Comparison of ENCODE assay signal across 9 cellular contexts in the genomic region with DNA sequence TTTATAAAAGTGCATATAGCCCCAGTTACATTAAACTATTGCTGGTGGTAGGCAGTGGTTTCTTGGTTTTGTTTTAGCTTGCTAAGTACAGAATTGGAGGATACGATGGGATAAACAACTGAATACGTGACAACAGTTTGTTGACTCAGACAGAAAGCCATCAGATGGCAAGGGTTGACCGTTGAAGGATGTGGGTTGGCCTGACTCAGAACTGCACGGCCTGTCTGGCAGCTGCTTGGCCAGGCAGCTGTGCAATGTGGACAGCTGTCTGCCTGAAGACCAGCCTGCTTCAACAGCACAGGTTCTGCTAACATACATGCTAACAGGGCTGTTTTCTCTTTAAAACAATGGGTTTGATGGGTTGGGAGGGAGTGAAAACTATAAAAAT. TPM values are rescaled to one million over a fixed set of nuclear protein-coding genes. Genes with fewer than 3 reads are reported as not detected.
DNase-seq lines count a peak whose midpoint lies in the region; ATAC-seq and TF ChIP-seq lines count a peak whose summit lies in the region.
"Had no signal": no experiment of that assay in that cellular context is flagged by ENCODE, and none has a peak within 500 bp of the region (broad histone marks: within the 10 kb centered on the region; RNA-seq: fewer than 3 reads in every experiment).

No MANE protein-coding gene starts in this region.

- no peak overlapping the region for H3K4me3 ChIP-seq in heart left ventricle
- no peak overlapping the region for H3K4me3 ChIP-seq in left ventricle myocardium inferior
- no peak overlapping the region for H3K4me3 ChIP-seq in HEK293 (ENCODE audit: low read depth, low read length)
- H3K4me3 ChIP-seq in MG63, result no peak overlapping the region
- no peak overlapping the region for H3K4me3 ChIP-seq in gastrocnemius medialis

- H3K4me3 Mint-ChIP-seq in activated naive CD8-positive, alpha-beta T cell treated with anti-CD3 and anti-CD28 coated beads, Interleukin-2, amount 50 U/mL, for 24 hours, result no peak overlapping the region
- H3K4me3 Mint-ChIP-seq in T-helper 17 cell, result no peak overlapping the region
- H3K4me3 Mint-ChIP-seq: central memory CD8-positive, alpha-beta T cell had no signal

- peak in 1 of 5 donors; percentile 29 for DNase-seq in heart left ventricle
- no peak for DNase-seq in left ventricle myocardium inferior
- peak; percentile 92 for DNase-seq in MG63
- DNase-seq in activated naive CD8-positive, alpha-beta T cell treated with anti-CD3 and anti-CD28 coated beads, Interleukin-2, amount 50 U/mL, for 24 hours, result no peak
- DNase-seq in gastrocnemius medialis, result peak; percentile 37 to 45
- DNase-seq in T-helper 17 cell, result no peak
- DNase-seq in pons (ENCODE audit: low spot score), result no peak

- POLR2A ChIA-PET in HEK293 (lab: Yijun Ruan, JAX), result interaction anchor here (0.9 to 1.3 kb wide), 2 partner anchors 10 kb away, joined by 3 to 4 read pairs; no protein-coding TSS in a partner anchor

- H3K36me3 ChIP-seq in heart left ventricle (no peaks in the 10 kb centered on the region), left ventricle myocardium inferior (no peaks in the 10 kb centered on the region), HEK293 (ENCODE audit: control insufficient read depth in 2 of 2, insufficient read depth in 1 of 2, low read length in 2 of 2) (no peaks in the 10 kb centered on the region), MG63 (no peaks in the 10 kb centered on the region), gastrocnemius medialis (no peaks in the 10 kb centered on the region)

- H3K27me3 ChIP-seq in heart left ventricle (no peaks in the 10 kb centered on the region), left ventricle myocardium inferior (ENCODE audit: low read depth) (no peaks in the 10 kb centered on the region), MG63 (no peaks in the 10 kb centered on the region), gastrocnemius medialis (no peaks in the 10 kb centered on the region)

- H3K4me1 Mint-ChIP-seq in activated naive CD8-positive, alpha-beta T cell treated with anti-CD3 and anti-CD28 coated beads, Interleukin-2, amount 50 U/mL, for 24 hours, result peaks cover 5% of the 10 kb centered on the region
- peaks cover 7% of the 10 kb centered on the region for H3K4me1 Mint-ChIP-seq in T-helper 17 cell

- no peaks in the 10 kb centered on the region for H3K36me3 Mint-ChIP-seq in activated naive CD8-positive, alpha-beta T cell treated with anti-CD3 and anti-CD28 coated beads, Interleukin-2, amount 50 U/mL, for 24 hours (ENCODE audit: low read depth)
- H3K36me3 Mint-ChIP-seq in T-helper 17 cell (ENCODE audit: low read depth), result no peaks in the 10 kb centered on the region

- TF ChIP-seq CTCF in heart left ventricle (IDR thresholded peaks at IDR 0.05) (no peak), left ventricle myocardium inferior (IDR thresholded peaks at IDR 0.05; ENCODE audit: borderline replicate concordance) (no peak), HEK293 (tag by site-specific recombination; IDR thresholded peaks at IDR 0.05) (no peak), gastrocnemius medialis (IDR thresholded peaks at IDR 0.05 in 4 of 5, conservative IDR thresholded peaks at IDR 0.05 in 1 of 5) (no peak)

- in situ Hi-C loops in gastrocnemius medialis (cut with MboI; ENCODE audit: low sequenced_read_pairs in 4 of 4), result no loop called here

- H3K27ac ChIP-seq in heart left ventricle, result no peak overlapping the region
- no peak overlapping the region for H3K27ac ChIP-seq in left ventricle myocardium inferior (replicated peaks)
- H3K27ac ChIP-seq in HEK293 (ENCODE audit: extremely low read depth, low read depth, low read length), result no peak overlapping the region
- peak overlapping the region in 1 of 4 donors; percentile 3 for H3K27ac ChIP-seq in gastrocnemius medialis

- H3K4me1 ChIP-seq in heart left ventricle (no peaks in the 10 kb centered on the region), left ventricle myocardium inferior (no peaks in the 10 kb centered on the region), HEK293 (ENCODE audit: control insufficient read depth, insufficient read depth, low read length) (no peaks in the 10 kb centered on the region), gastrocnemius medialis (no peaks in the 10 kb centered on the region)

- no peak overlapping the region for H3K27ac Mint-ChIP-seq in activated naive CD8-positive, alpha-beta T cell treated with anti-CD3 and anti-CD28 coated beads, Interleukin-2, amount 50 U/mL, for 24 hours
- no peak overlapping the region for H3K27ac Mint-ChIP-seq in T-helper 17 cell

- CTCF ChIA-PET in HEK293 (lab: Yijun Ruan, JAX), result interaction anchor here (0.6 to 3.0 kb wide), 4 partner anchors 9 to 293 kb away, joined by 3 to 19 read pairs (median 5); no protein-coding TSS in a partner anchor

- H3K27me3 Mint-ChIP-seq in activated naive CD8-positive, alpha-beta T cell treated with anti-CD3 and anti-CD28 coated beads, Interleukin-2, amount 50 U/mL, for 24 hours, result peaks cover 7% of the 10 kb centered on the region
- H3K27me3 Mint-ChIP-seq in T-helper 17 cell, result peaks cover 18% of the 10 kb centered on the region
- H3K27me3 Mint-ChIP-seq: central memory CD8-positive, alpha-beta T cell had no signal

- TF ChIP-seq POLR2A in heart left ventricle (IDR thresholded peaks at IDR 0.05), result no peak
- no peak for TF ChIP-seq POLR2A in gastrocnemius medialis (IDR thresholded peaks at IDR 0.05)

- ATAC-seq in heart left ventricle, result peak in 3 of 4 donors; percentile 45 to 78 (median 76)
- peak; percentile 66 for ATAC-seq in activated naive CD8-positive, alpha-beta T cell treated with anti-CD3 and anti-CD28 coated beads, Interleukin-2, amount 50 U/mL, for 24 hours
- peak; percentile 73 to 79 for ATAC-seq in gastrocnemius medialis
- ATAC-seq in T-helper 17 cell, result no peak

- WGBS in heart left ventricle, 4 donors, result 29 to 41% (median 35%) methylated on average over 4 of the region's 4 CpGs

- intact Hi-C loops in heart left ventricle (cut with DNase I), result no loop called here
- intact Hi-C loops in left ventricle myocardium inferior (cut with micrococcal nuclease), result no loop called here
- intact Hi-C loops in gastrocnemius medialis (cut with DNase I; ENCODE audit: low total_unique reads), result no loop called here

- no peaks in the 10 kb centered on the region for H3K9me3 Mint-ChIP-seq in activated naive CD8-positive, alpha-beta T cell treated with anti-CD3 and anti-CD28 coated beads, Interleukin-2, amount 50 U/mL, for 24 hours
- H3K9me3 Mint-ChIP-seq: central memory CD8-positive, alpha-beta T cell had no signal

- H3K9me3 ChIP-seq in heart left ventricle, result no peaks in the 10 kb centered on the region
- H3K9me3 ChIP-seq in left ventricle myocardium inferior (replicated peaks), result no peaks in the 10 kb centered on the region
- H3K9me3 ChIP-seq in HEK293 (ENCODE audit: control insufficient read depth, insufficient read depth, low read depth, low read length), result no peaks in the 10 kb centered on the region
- H3K9me3 ChIP-seq in MG63, result no peaks in the 10 kb centered on the region
- no peaks in the 10 kb centered on the region for H3K9me3 ChIP-seq in gastrocnemius medialis
- H3K9me3 ChIP-seq in T-helper 17 cell (ENCODE audit: control insufficient read depth, low read length, poor library complexity, severe bottlenecking), result no peaks in the 10 kb centered on the region

TF ChIP-seq in HEK293, 187 proteins besides CTCF, POLR2A, EP300 and RAD21:
- TF ChIP-seq ZNF10 (tag by site-specific recombination; IDR thresholded peaks at IDR 0.05) (no peak), ZNF37A (tag by site-specific recombination; IDR thresholded peaks at IDR 0.05) (no peak), ZNF335 (tag by site-specific recombination; conservative IDR thresholded peaks at IDR 0.05) (peak; percentile 54; the same call in 1 of the 2 replicates), ZNF555 (tag by site-specific recombination; conservative IDR thresholded peaks at IDR 0.05) (no peak), ZNF529 (tag by site-specific recombination; IDR thresholded peaks at IDR 0.05; ENCODE audit: insufficient replicate concordance) (no peak), ZNF121 (tag by site-specific recombination; IDR thresholded peaks at IDR 0.05) (no peak), HOXD13 (CRISPR knock-in tag; IDR thresholded peaks at IDR 0.05; ENCODE audit: borderline replicate concordance) (no peak)
TF ChIP-seq in HEK293: peak in this region for 1.

RNA-seq across cellular contexts. Expression of gene PRKRA, which starts 46.6 kb away (rescaled TPM):
- total RNA-seq in heart left ventricle (10 to 100 TPM; 35.2 to 64.3 (median 49.5) TPM), left ventricle myocardium inferior (48.7 TPM), gastrocnemius medialis (100 to 1,000 TPM in 3 of 4 donors, 10 to 100 TPM in 1; 91.0 to 125 (median 117) TPM), T-helper 17 cell (100 to 1,000 TPM; 110 to 119 TPM)
- polyA plus RNA-seq in heart left ventricle, result 10 to 100 TPM; 40.4 to 49.7 TPM
- total RNA-seq in MG63 (2014; rRNA removed; shearing (Covaris generic); ENCODE audit: low replicate concordance), result 75.7 and 79.7 TPM in 2 replicates

RNA-seq across cellular contexts. Expression of gene PJVK, which starts 46.8 kb away (rescaled TPM):
- total RNA-seq in heart left ventricle, result 1 to 10 TPM in 5 of 9 donors, under 1 TPM in 3, not detected in 1; 0.48 to 1.7 (median 1.5) TPM
- 1 to 10 TPM in 1 of 2 donors, under 1 TPM in 1; 0.58 to 1.1 TPM for polyA plus RNA-seq in heart left ventricle
- 0.91 TPM for total RNA-seq in left ventricle myocardium inferior
- 0.59 and 1.4 TPM in 2 replicates for total RNA-seq in MG63 (2014; rRNA removed; shearing (Covaris generic); ENCODE audit: low replicate concordance)
- 1 to 10 TPM in 2 of 4 donors, under 1 TPM in 2; 0.16 to 3.9 (median 1.0) TPM for total RNA-seq in gastrocnemius medialis
- total RNA-seq in T-helper 17 cell, result 1 to 10 TPM; 3.8 to 6.1 TPM

Comparison
In these comparisons a context has a peak if more than half of its experiments do, and no peak if none do; other contexts are left out.
1. DNase-seq: peak in MG63 (single experiment) and gastrocnemius medialis (2 of 2); none in left ventricle myocardium inferior (single experiment), activated naive CD8-positive, alpha-beta T cell treated with anti-CD3 and anti-CD28 coated beads, Interleukin-2, amount 50 U/mL, for 24 hours (single experiment), T-helper 17 cell (0 of 3) and pons (single experiment).